Comparison of ENCODE assay signal across 26 cellular contexts in genomic region chr12:41661141-41661540, GRCh38.
"Had no signal": no experiment of that assay in that cellular context is flagged by ENCODE, and none has a peak within 500 bp of the region (broad histone marks: within the 10 kb centered on the region; RNA-seq: fewer than 3 reads in every experiment).

No MANE protein-coding gene starts in this region.

- H3K27ac ChIP-seq: brain microvascular endothelial cell, esophagus squamous epithelium, left lung, lower lobe of right lung, right atrium auricular region, stomach, thyroid gland, upper lobe of left lung, vagina, VCaP had no signal

- H3K9me3 ChIP-seq: esophagus squamous epithelium, left lung, lower lobe of right lung, right atrium auricular region, stomach, thyroid gland, upper lobe of left lung, vagina had no signal

- H3K4me3 ChIP-seq: esophagus squamous epithelium, left lung, lower lobe of right lung, right atrium auricular region, smooth muscle cell, stomach, thyroid gland, upper lobe of left lung, vagina had no signal

- DNase-seq: activated CD4-positive, alpha-beta memory T cell treated with anti-CD3 and anti-CD28 coated beads for 36 hours; activated CD4-positive, alpha-beta T cell treated with anti-CD3 and anti-CD28 coated beads, Interleukin-2, amount 10 ng/mL, durations not matched to agents 24 days and 14 days; activated CD4-positive, CD25-positive, alpha-beta regulatory T cell treated with anti-CD3 and anti-CD28 coated beads, Interleukin-2, amount 50 U/mL, for 72 hours; activated CD8-positive, alpha-beta memory T cell treated with anti-CD3 and anti-CD28 coated beads, Interleukin-2, amount 50 U/mL, for 4 hours; activated gamma-delta T cell; activated naive CD4-positive, alpha-beta T cell treated with anti-CD3 and anti-CD28 coated beads, Interleukin-2, amount 50 U/mL, for 16 hours; activated T-cell treated with anti-CD3 and anti-CD28 coated beads, Interleukin-2, amount 50 U/mL, for 1 hour; amniotic stem cell; brain microvascular endothelial cell; central memory CD4-positive, alpha-beta T cell; esophagus squamous epithelium; left lung; lower lobe of right lung; naive B cell; nephron progenitor cell; stimulated activated CD4-positive, alpha-beta T cell treated with anti-CD3 and anti-CD28 coated beads, Interleukin-1b, Interleukin-23, amount 100 ng/mL, for 48 hours; stimulated activated CD4-positive, alpha-beta T cell treated with anti-CD3 and anti-CD28 coated beads, Interleukin-4, amount 100 ng/mL, for 4 hours; stimulated activated CD8-positive, alpha-beta memory T cell treated with anti-CD3 and anti-CD28 coated beads, Interleukin-4, amount 100 ng/mL, for 48 hours; stomach; T-helper 9 cell; thyroid gland; upper lobe of left lung had no signal

- H3K4me1 ChIP-seq: esophagus squamous epithelium, left lung, lower lobe of right lung, right atrium auricular region, stomach, thyroid gland, upper lobe of left lung, vagina had no signal

- H3K27me3 ChIP-seq: brain microvascular endothelial cell, esophagus squamous epithelium, left lung, right atrium auricular region, stomach, thyroid gland, upper lobe of left lung, vagina had no signal

- H3K36me3 ChIP-seq: brain microvascular endothelial cell, esophagus squamous epithelium, left lung, lower lobe of right lung, right atrium auricular region, stomach, thyroid gland, upper lobe of left lung, vagina had no signal
